ENCODE assay signal across 31 cellular contexts in the genomic region with DNA sequence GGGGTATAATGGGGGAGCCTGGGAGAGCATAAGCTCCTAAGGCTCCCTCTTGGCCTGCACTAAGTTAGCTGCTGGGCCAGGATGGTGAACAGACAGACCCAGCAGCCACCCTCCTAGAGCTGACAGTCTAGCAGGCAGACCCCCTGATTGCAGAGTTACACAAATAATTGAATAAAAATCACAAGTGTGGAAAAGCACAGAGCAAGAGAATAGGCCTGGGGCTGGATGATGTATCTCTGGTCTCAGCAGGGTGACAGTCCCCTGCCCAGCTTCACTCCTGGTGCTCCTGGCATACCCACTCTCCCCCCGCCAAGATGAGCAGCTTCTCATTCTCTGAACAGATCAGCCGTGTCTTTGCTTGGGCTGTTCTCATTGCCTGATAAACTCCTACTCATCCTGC.
"Had no signal": no experiment of that assay in that cellular context is flagged by ENCODE, and none has a peak within 500 bp of the region (broad histone marks: within the 10 kb centered on the region; RNA-seq: fewer than 3 reads in every experiment).

No MANE protein-coding gene starts in this region.

- H3K27me3 ChIP-seq: adrenal gland, body of pancreas, colonic mucosa had no signal

- H3K4me1 ChIP-seq: adrenal gland, body of pancreas, colonic mucosa had no signal

- H3K9me3 ChIP-seq: adrenal gland, body of pancreas, colonic mucosa had no signal

- H3K27ac Mint-ChIP-seq: activated B cell treated with CpG ODN at 0.5 μM for 24 hours; activated CD8-positive, alpha-beta T cell treated with anti-CD3 and anti-CD28 coated beads for 36 hours; activated naive CD4-positive, alpha-beta T cell treated with anti-CD3 and anti-CD28 coated beads for 36 hours; activated naive CD4-positive, alpha-beta T cell treated with anti-CD3 and anti-CD28 coated beads, Interleukin-2, amount 50 U/mL, for 24 hours; activated naive CD8-positive, alpha-beta T cell treated with anti-CD3 and anti-CD28 coated beads for 36 hours; activated naive CD8-positive, alpha-beta T cell treated with anti-CD3 and anti-CD28 coated beads, Interleukin-2, amount 50 U/mL, for 24 hours; activated T-helper 1 cell treated with anti-CD3 and anti-CD28 coated beads, Interleukin-12 subunit alpha, Interleukin-12 subunit beta, Interleukin-2, Interleukin-4 antibody, amounts not matched to agents 30 ng/mL and 10 ng/mL and 1 ng/mL, durations not matched to agents 14 hours and 24 hours and 36 hours; activated T-helper 2 cell treated with anti-CD3 and anti-CD28 coated beads, Interferon-gamma antibody, Interleukin-2, Interleukin-4, amounts not matched to agents 10 μg/mL and 5 μg/mL and 100 μg/mL, durations not matched to agents 14 hours and 24 hours and 36 hours; T-helper 17 cell; T-helper 2 cell treated with Interferon-gamma antibody and Interleukin-4, amounts not matched to agents 5 μg/mL and 100 μg/mL, for 36 hours had no signal

- DNase-seq: activated B cell treated with CpG ODN at 0.5 μM for 24 hours; activated CD4-positive, alpha-beta T cell treated with anti-CD3 and anti-CD28 coated beads for 48 hours; activated CD4-positive, alpha-beta T cell treated with anti-CD3 and anti-CD28 coated beads, Interleukin-2, amount 50 U/mL, for 1 hour; activated CD4-positive, alpha-beta T cell treated with anti-CD3 and anti-CD28 coated beads, Interleukin-2, amount 50 U/mL, for 48 hours; activated CD8-positive, alpha-beta memory T cell treated with anti-CD3 and anti-CD28 coated beads for 24 hours; activated CD8-positive, alpha-beta T cell treated with anti-CD3 and anti-CD28 coated beads for 36 hours; activated effector memory CD4-positive, alpha-beta T cell treated with anti-CD3 and anti-CD28 coated beads, Interleukin-2, amount 50 U/mL, for 16 hours; activated naive CD4-positive, alpha-beta T cell treated with anti-CD3 and anti-CD28 coated beads for 36 hours; activated naive CD8-positive, alpha-beta T cell treated with anti-CD3 and anti-CD28 coated beads for 36 hours; activated naive CD8-positive, alpha-beta T cell treated with anti-CD3 and anti-CD28 coated beads, Interleukin-2, amount 50 U/mL, for 24 hours; activated T-cell treated with anti-CD3 and anti-CD28 coated beads, Interleukin-2, amount 50 U/mL, for 4 hours; adrenal gland; amygdala; aorta; body of pancreas; central memory CD4-positive, alpha-beta T cell; cerebellar nuclear complex; colonic mucosa; effector CD8-positive, alpha-beta T cell; foreskin fibroblast; head of caudate nucleus; T-helper 1 cell; T-helper 17 cell; T1000; WERI-Rb-1 had no signal

- H3K4me3 ChIP-seq: adrenal gland, body of pancreas, colonic mucosa had no signal

- H3K4me1 Mint-ChIP-seq: activated naive CD4-positive, alpha-beta T cell treated with anti-CD3 and anti-CD28 coated beads, Interleukin-2, amount 50 U/mL, for 24 hours; T-helper 17 cell had no signal

- H3K9me3 Mint-ChIP-seq: activated B cell treated with CpG ODN at 0.5 μM for 24 hours; activated CD8-positive, alpha-beta T cell treated with anti-CD3 and anti-CD28 coated beads for 36 hours; activated naive CD4-positive, alpha-beta T cell treated with anti-CD3 and anti-CD28 coated beads, Interleukin-2, amount 50 U/mL, for 24 hours; activated naive CD8-positive, alpha-beta T cell treated with anti-CD3 and anti-CD28 coated beads for 36 hours; activated naive CD8-positive, alpha-beta T cell treated with anti-CD3 and anti-CD28 coated beads, Interleukin-2, amount 50 U/mL, for 24 hours; activated T-helper 2 cell treated with anti-CD3 and anti-CD28 coated beads, Interferon-gamma antibody, Interleukin-2, Interleukin-4, amounts not matched to agents 10 μg/mL and 5 μg/mL and 100 μg/mL, durations not matched to agents 14 hours and 24 hours and 36 hours had no signal

- ATAC-seq: activated CD4-positive, CD25-positive, alpha-beta regulatory T cell treated with anti-CD3 and anti-CD28 coated beads, Interleukin-2, amount 50 U/mL, for 24 hours; activated CD8-positive, alpha-beta T cell treated with anti-CD3 and anti-CD28 coated beads for 36 hours; activated naive CD8-positive, alpha-beta T cell treated with anti-CD3 and anti-CD28 coated beads, Interleukin-2, amount 50 U/mL, for 24 hours; activated T-cell treated with anti-CD3 and anti-CD28 coated beads, Interleukin-2, amount 50 U/mL, for 4 hours; body of pancreas; esophagus mucosa; T-helper 17 cell had no signal

- H3K27me3 Mint-ChIP-seq: activated B cell treated with CpG ODN at 0.5 μM for 24 hours; activated CD8-positive, alpha-beta T cell treated with anti-CD3 and anti-CD28 coated beads for 36 hours; activated naive CD4-positive, alpha-beta T cell treated with anti-CD3 and anti-CD28 coated beads, Interleukin-2, amount 50 U/mL, for 24 hours; activated naive CD8-positive, alpha-beta T cell treated with anti-CD3 and anti-CD28 coated beads for 36 hours; activated naive CD8-positive, alpha-beta T cell treated with anti-CD3 and anti-CD28 coated beads, Interleukin-2, amount 50 U/mL, for 24 hours; T-helper 17 cell had no signal

- H3K36me3 ChIP-seq: adrenal gland, colonic mucosa, WERI-Rb-1 had no signal

- H3K4me3 Mint-ChIP-seq: activated B cell treated with CpG ODN at 0.5 μM for 24 hours; activated CD8-positive, alpha-beta T cell treated with anti-CD3 and anti-CD28 coated beads for 36 hours; activated naive CD4-positive, alpha-beta T cell treated with anti-CD3 and anti-CD28 coated beads for 36 hours; activated naive CD4-positive, alpha-beta T cell treated with anti-CD3 and anti-CD28 coated beads, Interleukin-2, amount 50 U/mL, for 24 hours; activated naive CD8-positive, alpha-beta T cell treated with anti-CD3 and anti-CD28 coated beads for 36 hours; activated naive CD8-positive, alpha-beta T cell treated with anti-CD3 and anti-CD28 coated beads, Interleukin-2, amount 50 U/mL, for 24 hours; activated T-cell treated with anti-CD3 and anti-CD28 coated beads, Interleukin-2, amount 50 U/mL, for 4 hours; activated T-helper 1 cell treated with anti-CD3 and anti-CD28 coated beads, Interleukin-12 subunit alpha, Interleukin-12 subunit beta, Interleukin-2, Interleukin-4 antibody, amounts not matched to agents 30 ng/mL and 10 ng/mL and 1 ng/mL, durations not matched to agents 14 hours and 24 hours and 36 hours; T-helper 17 cell; T-helper 2 cell treated with Interferon-gamma antibody and Interleukin-4, amounts not matched to agents 5 μg/mL and 100 μg/mL, for 36 hours had no signal
